Comparison of ENCODE assay signal across 21 cellular contexts in the genomic region with DNA sequence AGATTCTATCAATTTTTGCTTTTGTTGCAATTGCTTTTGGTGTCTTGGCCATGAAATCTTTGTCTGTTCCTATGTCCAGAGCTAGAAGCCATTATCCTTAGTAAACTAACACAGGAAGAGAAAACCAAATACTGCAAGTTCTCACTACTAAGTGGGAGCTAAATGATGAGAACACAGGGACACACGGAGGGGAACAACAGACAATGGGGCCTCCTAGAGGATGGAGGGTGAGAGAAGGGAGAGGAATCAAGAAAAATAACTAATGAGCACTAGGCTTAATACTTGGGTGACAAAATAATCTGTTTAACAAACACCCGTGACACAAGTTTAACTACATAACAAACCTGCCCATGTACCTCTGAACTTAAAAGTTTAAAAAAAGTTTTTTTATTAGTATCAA.
"Had no signal": no experiment of that assay in that cellular context is flagged by ENCODE, and none has a peak within 500 bp of the region (broad histone marks: within the 10 kb centered on the region; RNA-seq: fewer than 3 reads in every experiment).

No MANE protein-coding gene starts in this region.

- H3K9me3 ChIP-seq: esophagus muscularis mucosa, heart right ventricle, stomach, vagina had no signal

- FAIRE-seq: bronchial epithelial cell had no signal

- DNase-seq: activated B cell treated with CpG ODN at 0.5 μM for 24 hours; activated CD4-positive, alpha-beta T cell treated with anti-CD3 and anti-CD28 coated beads for 48 hours; activated CD8-positive, alpha-beta memory T cell treated with anti-CD3 and anti-CD28 coated beads, Interleukin-2, amount 50 U/mL, for 4 hours; activated effector memory CD4-positive, alpha-beta T cell treated with Interleukin-2 at 50 U/mL for 16 hours; activated naive CD4-positive, alpha-beta T cell treated with anti-CD3 and anti-CD28 coated beads, Interleukin-2, amount 10 ng/mL, durations not matched to agents 7 days and 5 days; activated T-cell treated with anti-CD3 and anti-CD28 coated beads, Interleukin-2, amount 50 U/mL, for 4 hours; cerebellar nuclear complex; cortex of kidney; heart right ventricle; immature natural killer cell; left ventricle myocardium superior; naive B cell; stimulated activated CD4-positive, alpha-beta T cell treated with anti-CD3 and anti-CD28 coated beads, Interleukin-4, amount 100 ng/mL, for 1 hour; stomach; trophoblast cell had no signal

- H3K27ac Mint-ChIP-seq: activated B cell treated with CpG ODN at 0.5 μM for 24 hours; activated naive CD4-positive, alpha-beta T cell treated with anti-CD3 and anti-CD28 coated beads, Interleukin-2, amount 10 ng/mL, durations not matched to agents 7 days and 5 days; immature natural killer cell; naive B cell had no signal

- H3K79me2 ChIP-seq: parathyroid adenoma had no signal

- H2AFZ ChIP-seq: parathyroid adenoma had no signal

- H3K9ac ChIP-seq: parathyroid adenoma had no signal

- H3K4me2 ChIP-seq: smooth muscle cell had no signal

- ATAC-seq: activated T-cell treated with anti-CD3 and anti-CD28 coated beads, Interleukin-2, amount 50 U/mL, for 4 hours; heart right ventricle; left ventricle myocardium superior; sciatic nerve had no signal

- H3K4me3 Mint-ChIP-seq: activated B cell treated with CpG ODN at 0.5 μM for 24 hours; activated naive CD4-positive, alpha-beta T cell treated with anti-CD3 and anti-CD28 coated beads, Interleukin-2, amount 10 ng/mL, durations not matched to agents 7 days and 5 days; activated T-cell treated with anti-CD3 and anti-CD28 coated beads, Interleukin-2, amount 50 U/mL, for 4 hours; immature natural killer cell; naive B cell had no signal

- H3K27me3 ChIP-seq: esophagus muscularis mucosa, heart right ventricle, stomach, vagina had no signal

- H3K36me3 ChIP-seq: vagina had no signal

- H3K4me1 ChIP-seq: esophagus muscularis mucosa, heart right ventricle, parathyroid adenoma, stomach, vagina had no signal

- H3K27me3 Mint-ChIP-seq: activated B cell treated with CpG ODN at 0.5 μM for 24 hours; activated naive CD4-positive, alpha-beta T cell treated with anti-CD3 and anti-CD28 coated beads, Interleukin-2, amount 10 ng/mL, durations not matched to agents 7 days and 5 days; naive B cell had no signal

- H3K4me3 ChIP-seq: esophagus muscularis mucosa, heart right ventricle, smooth muscle cell, stomach, vagina had no signal

- H3K27ac ChIP-seq: esophagus muscularis mucosa, heart right ventricle, parathyroid adenoma, stomach, vagina had no signal

- H3K9me3 Mint-ChIP-seq: activated B cell treated with CpG ODN at 0.5 μM for 24 hours; activated naive CD4-positive, alpha-beta T cell treated with anti-CD3 and anti-CD28 coated beads, Interleukin-2, amount 10 ng/mL, durations not matched to agents 7 days and 5 days; activated T-cell treated with anti-CD3 and anti-CD28 coated beads, Interleukin-2, amount 50 U/mL, for 4 hours; immature natural killer cell; naive B cell had no signal

- H3K4me1 Mint-ChIP-seq: activated B cell treated with CpG ODN at 0.5 μM for 24 hours, immature natural killer cell, naive B cell had no signal
